Comparison of ENCODE assay signal across 1 cellular context in the genomic region with DNA sequence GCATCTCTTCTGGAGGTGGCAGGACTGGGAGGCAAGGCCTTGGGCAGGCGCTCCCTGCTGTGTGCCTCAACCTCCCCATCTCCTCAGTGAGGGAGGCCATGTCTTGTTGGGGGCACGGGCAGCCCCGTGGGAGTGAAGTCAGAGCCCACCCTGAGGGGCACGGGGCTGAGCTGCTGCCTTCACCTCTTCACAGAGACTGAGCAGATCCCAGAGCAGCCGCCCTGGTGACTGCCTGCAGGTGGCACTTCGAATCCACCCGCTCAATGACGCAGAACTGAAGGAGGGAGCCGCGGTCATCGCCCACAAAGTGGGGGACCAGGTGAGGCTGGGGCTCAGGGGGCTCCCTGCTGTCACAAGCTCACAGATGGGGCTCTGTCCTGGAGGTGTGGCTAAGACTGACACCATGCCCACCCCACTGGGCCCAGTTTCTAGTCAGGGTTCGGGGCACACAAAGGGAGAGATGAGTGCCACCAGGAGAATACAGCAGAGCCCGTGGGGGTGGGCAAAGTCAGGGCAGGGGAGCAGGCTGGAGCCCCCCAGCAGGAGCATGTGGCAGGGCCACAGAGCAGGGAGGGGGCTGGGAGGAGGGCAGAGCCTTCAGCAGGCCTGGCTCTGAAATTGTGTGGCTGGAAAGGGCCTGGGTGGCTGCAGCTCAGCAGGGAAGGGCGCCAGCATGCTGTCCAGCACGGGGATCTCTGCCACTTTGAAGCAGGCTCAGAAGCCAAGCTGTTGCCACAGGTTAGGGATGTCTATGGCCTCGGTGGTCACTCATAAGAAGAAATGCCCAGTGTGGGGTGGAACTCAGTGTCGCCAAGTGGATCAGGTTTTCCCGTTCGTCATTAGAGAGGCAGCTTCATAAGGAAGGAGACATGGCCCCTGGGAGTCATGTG.
TF ChIP-seq lines count a peak whose summit lies in the region.

No MANE protein-coding gene starts in this region.

TF ChIP-seq in SK-N-SH treated with all-trans-retinoic acid at 6 μM for 48 hours, 23 proteins besides CTCF, POLR2A, EP300 and RAD21 (continued from another document):
- TF ChIP-seq, protein P1, sequence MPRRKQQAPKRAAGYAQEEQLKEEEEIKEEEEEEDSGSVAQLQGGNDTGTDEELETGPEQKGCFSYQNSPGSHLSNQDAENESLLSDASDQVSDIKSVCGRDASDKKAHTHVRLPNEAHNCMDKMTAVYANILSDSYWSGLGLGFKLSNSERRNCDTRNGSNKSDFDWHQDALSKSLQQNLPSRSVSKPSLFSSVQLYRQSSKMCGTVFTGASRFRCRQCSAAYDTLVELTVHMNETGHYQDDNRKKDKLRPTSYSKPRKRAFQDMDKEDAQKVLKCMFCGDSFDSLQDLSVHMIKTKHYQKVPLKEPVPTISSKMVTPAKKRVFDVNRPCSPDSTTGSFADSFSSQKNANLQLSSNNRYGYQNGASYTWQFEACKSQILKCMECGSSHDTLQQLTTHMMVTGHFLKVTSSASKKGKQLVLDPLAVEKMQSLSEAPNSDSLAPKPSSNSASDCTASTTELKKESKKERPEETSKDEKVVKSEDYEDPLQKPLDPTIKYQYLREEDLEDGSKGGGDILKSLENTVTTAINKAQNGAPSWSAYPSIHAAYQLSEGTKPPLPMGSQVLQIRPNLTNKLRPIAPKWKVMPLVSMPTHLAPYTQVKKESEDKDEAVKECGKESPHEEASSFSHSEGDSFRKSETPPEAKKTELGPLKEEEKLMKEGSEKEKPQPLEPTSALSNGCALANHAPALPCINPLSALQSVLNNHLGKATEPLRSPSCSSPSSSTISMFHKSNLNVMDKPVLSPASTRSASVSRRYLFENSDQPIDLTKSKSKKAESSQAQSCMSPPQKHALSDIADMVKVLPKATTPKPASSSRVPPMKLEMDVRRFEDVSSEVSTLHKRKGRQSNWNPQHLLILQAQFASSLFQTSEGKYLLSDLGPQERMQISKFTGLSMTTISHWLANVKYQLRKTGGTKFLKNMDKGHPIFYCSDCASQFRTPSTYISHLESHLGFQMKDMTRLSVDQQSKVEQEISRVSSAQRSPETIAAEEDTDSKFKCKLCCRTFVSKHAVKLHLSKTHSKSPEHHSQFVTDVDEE (CRISPR knock-in tag; IDR thresholded peaks at IDR 0.05), result no peak
- TF ChIP-seq OSR1 (CRISPR knock-in tag; IDR thresholded peaks at IDR 0.05) (no peak), ZFP3 (CRISPR knock-in tag; IDR thresholded peaks at IDR 0.05) (no peak)
- TF ChIP-seq, protein P2, sequence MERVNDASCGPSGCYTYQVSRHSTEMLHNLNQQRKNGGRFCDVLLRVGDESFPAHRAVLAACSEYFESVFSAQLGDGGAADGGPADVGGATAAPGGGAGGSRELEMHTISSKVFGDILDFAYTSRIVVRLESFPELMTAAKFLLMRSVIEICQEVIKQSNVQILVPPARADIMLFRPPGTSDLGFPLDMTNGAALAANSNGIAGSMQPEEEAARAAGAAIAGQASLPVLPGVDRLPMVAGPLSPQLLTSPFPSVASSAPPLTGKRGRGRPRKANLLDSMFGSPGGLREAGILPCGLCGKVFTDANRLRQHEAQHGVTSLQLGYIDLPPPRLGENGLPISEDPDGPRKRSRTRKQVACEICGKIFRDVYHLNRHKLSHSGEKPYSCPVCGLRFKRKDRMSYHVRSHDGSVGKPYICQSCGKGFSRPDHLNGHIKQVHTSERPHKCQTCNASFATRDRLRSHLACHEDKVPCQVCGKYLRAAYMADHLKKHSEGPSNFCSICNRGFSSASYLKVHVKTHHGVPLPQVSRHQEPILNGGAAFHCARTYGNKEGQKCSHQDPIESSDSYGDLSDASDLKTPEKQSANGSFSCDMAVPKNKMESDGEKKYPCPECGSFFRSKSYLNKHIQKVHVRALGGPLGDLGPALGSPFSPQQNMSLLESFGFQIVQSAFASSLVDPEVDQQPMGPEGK (CRISPR knock-in tag; IDR thresholded peaks at IDR 0.05; ENCODE audit: borderline replicate concordance), result no peak
- TF ChIP-seq, protein P3, sequence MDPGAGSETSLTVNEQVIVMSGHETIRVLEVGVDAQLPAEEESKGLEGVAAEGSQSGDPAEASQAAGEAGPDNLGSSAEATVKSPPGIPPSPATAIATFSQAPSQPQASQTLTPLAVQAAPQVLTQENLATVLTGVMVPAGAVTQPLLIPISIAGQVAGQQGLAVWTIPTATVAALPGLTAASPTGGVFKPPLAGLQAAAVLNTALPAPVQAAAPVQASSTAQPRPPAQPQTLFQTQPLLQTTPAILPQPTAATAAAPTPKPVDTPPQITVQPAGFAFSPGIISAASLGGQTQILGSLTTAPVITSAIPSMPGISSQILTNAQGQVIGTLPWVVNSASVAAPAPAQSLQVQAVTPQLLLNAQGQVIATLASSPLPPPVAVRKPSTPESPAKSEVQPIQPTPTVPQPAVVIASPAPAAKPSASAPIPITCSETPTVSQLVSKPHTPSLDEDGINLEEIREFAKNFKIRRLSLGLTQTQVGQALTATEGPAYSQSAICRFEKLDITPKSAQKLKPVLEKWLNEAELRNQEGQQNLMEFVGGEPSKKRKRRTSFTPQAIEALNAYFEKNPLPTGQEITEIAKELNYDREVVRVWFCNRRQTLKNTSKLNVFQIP (CRISPR knock-in tag; IDR thresholded peaks at IDR 0.05; ENCODE audit: borderline replicate concordance, low read depth), result no peak
